Comparison of ENCODE assay signal across 2 cellular contexts in genomic region chr1:26072305-26072704, GRCh38.
TF ChIP-seq lines count a peak whose summit lies in the region.

No MANE protein-coding gene starts in this region.

TF ChIP-seq in liver, 16 proteins besides CTCF, POLR2A, EP300 and RAD21:
- TF ChIP-seq ATF3 (IDR thresholded peaks at IDR 0.05): no peak
- TF ChIP-seq GABPA (IDR thresholded peaks at IDR 0.05 in 1 of 2, conservative IDR thresholded peaks at IDR 0.05 in 1 of 2): peak in 1 of 2 donors; percentile 16
- peak; percentile 72 for TF ChIP-seq MAX (IDR thresholded peaks at IDR 0.05)
- TF ChIP-seq ZBTB33 (IDR thresholded peaks at IDR 0.05): peak; percentile 33
- TF ChIP-seq JUND (IDR thresholded peaks at IDR 0.05): peak in 1 of 2 donors; percentile 64
- TF ChIP-seq FOXA2 (IDR thresholded peaks at IDR 0.05): peak; percentile 90
- TF ChIP-seq RXRA (IDR thresholded peaks at IDR 0.05): peak; percentile 41 to 72
- no peak for TF ChIP-seq HNF4G (IDR thresholded peaks at IDR 0.05)
- no peak for TF ChIP-seq TAF1 (conservative IDR thresholded peaks at IDR 0.05)
- peak in 1 of 2 donors; percentile 22 for TF ChIP-seq EGR1 (IDR thresholded peaks at IDR 0.05; ENCODE audit: low read depth in 2 of 2)
- TF ChIP-seq REST (IDR thresholded peaks at IDR 0.05): no peak
- TF ChIP-seq SP1 (IDR thresholded peaks at IDR 0.05): peak; percentile 51
- TF ChIP-seq YY1 (IDR thresholded peaks at IDR 0.05): peak; percentile 63
- TF ChIP-seq FOXA1 (IDR thresholded peaks at IDR 0.05): peak; percentile 92
- TF ChIP-seq NR2F2 (IDR thresholded peaks at IDR 0.05): no peak
- peak; percentile 44 to 62 for TF ChIP-seq HNF4A (conservative IDR thresholded peaks at IDR 0.05)

TF ChIP-seq in HepG2, 621 proteins besides CTCF, POLR2A, EP300 and RAD21:
- no peak for TF ChIP-seq U2AF1 (optimal IDR thresholded peaks at IDR 0.05; ENCODE audit: low read depth, low read length)
- no peak for TF ChIP-seq ZBTB1 (CRISPR knock-in tag; IDR thresholded peaks at IDR 0.05; ENCODE audit: borderline replicate concordance)
- no peak for TF ChIP-seq ZNF556 (CRISPR knock-in tag; IDR thresholded peaks at IDR 0.05; ENCODE audit: borderline replicate concordance)
- no peak for TF ChIP-seq MTF1 (CRISPR knock-in tag; IDR thresholded peaks at IDR 0.05)
- no peak for TF ChIP-seq NFATC3 (CRISPR knock-in tag; IDR thresholded peaks at IDR 0.05)
- TF ChIP-seq CC2D1A (CRISPR knock-in tag; IDR thresholded peaks at IDR 0.05): no peak
- TF ChIP-seq ZNF780A (CRISPR knock-in tag; IDR thresholded peaks at IDR 0.05): no peak
- TF ChIP-seq BCL6 (CRISPR knock-in tag; IDR thresholded peaks at IDR 0.05): no peak
- no peak for TF ChIP-seq SPEN (CRISPR knock-in tag; IDR thresholded peaks at IDR 0.05; ENCODE audit: low read depth)
- TF ChIP-seq ARID4A (CRISPR knock-in tag; IDR thresholded peaks at IDR 0.05; ENCODE audit: borderline replicate concordance): no peak
- TF ChIP-seq ATF2 (CRISPR knock-in tag; IDR thresholded peaks at IDR 0.05): no peak
- TF ChIP-seq NR2F6 (IDR thresholded peaks at IDR 0.05): no peak
- no peak for TF ChIP-seq NR2F6 (CRISPR knock-in tag; IDR thresholded peaks at IDR 0.05)
- TF ChIP-seq SALL2 (CRISPR knock-in tag; IDR thresholded peaks at IDR 0.05): no peak
- no peak for TF ChIP-seq ZNF296 (CRISPR knock-in tag; conservative IDR thresholded peaks at IDR 0.05)
- TF ChIP-seq PAWR (CRISPR knock-in tag; IDR thresholded peaks at IDR 0.05; ENCODE audit: borderline replicate concordance): no peak
- TF ChIP-seq ELF3 (CRISPR knock-in tag; IDR thresholded peaks at IDR 0.05): no peak
- TF ChIP-seq GTF3A (CRISPR knock-in tag; conservative IDR thresholded peaks at IDR 0.05): no peak
- no peak for TF ChIP-seq TBX2 (CRISPR knock-in tag; IDR thresholded peaks at IDR 0.05; ENCODE audit: borderline replicate concordance)
